ENCODE assay signal across 1 cellular context in genomic region chr2:190177249-190177648, GRCh38.
TF ChIP-seq lines count a peak whose summit lies in the region.

No MANE protein-coding gene starts in this region.

TF ChIP-seq in GM23338, 12 proteins besides CTCF, POLR2A, EP300 and RAD21 (continued from another document):
- no peak for TF ChIP-seq ZNF462 (CRISPR knock-in tag; IDR thresholded peaks at IDR 0.05)
- TF ChIP-seq JUNB (IDR thresholded peaks at IDR 0.05; ENCODE audit: unreplicated experiment), result no peak
- TF ChIP-seq POLR2AphosphoS5 (IDR thresholded peaks at IDR 0.05; ENCODE audit: low read depth), result no peak
